ENCODE assay signal across 1 cellular context in genomic region chr17:28737770-28738679, GRCh38.
TF ChIP-seq lines count a peak whose summit lies in the region.

No MANE protein-coding gene starts in this region.

TF ChIP-seq in HepG2, 621 proteins besides CTCF, POLR2A, EP300 and RAD21:
- TF ChIP-seq AGO1 (IDR thresholded peaks at IDR 0.05; ENCODE audit: low read depth, low read length, poor library complexity, severe bottlenecking) (peak; percentile 33), AGO2 (optimal IDR thresholded peaks at IDR 0.05; ENCODE audit: low read depth, low read length) (peak; percentile 81), ZNF232 (CRISPR knock-in tag; IDR thresholded peaks at IDR 0.05; ENCODE audit: borderline replicate concordance) (no peak)
